Comparison of ENCODE assay signal across 25 cellular contexts in the genomic region with DNA sequence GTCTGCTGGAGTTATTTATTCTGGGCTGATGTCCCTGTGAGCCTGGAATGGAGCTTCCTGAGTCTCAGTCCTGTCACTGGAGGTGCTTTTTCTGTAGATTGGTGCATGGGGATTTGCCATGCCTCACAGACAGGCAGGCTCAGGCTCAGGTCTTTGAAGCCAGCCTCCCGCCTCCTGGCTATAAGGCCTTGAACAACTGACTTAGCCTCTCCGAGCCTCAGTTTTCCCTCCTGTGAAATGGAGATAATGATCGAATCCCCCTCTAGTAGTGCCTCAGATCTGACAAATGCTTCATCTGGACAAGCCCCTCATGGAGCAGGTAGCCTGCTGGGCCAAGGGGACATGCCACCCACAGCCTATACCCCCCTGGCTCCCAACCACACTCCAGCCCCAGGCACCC.
"Had no signal": no experiment of that assay in that cellular context is flagged by ENCODE, and none has a peak within 500 bp of the region (broad histone marks: within the 10 kb centered on the region; RNA-seq: fewer than 3 reads in every experiment).

No MANE protein-coding gene starts in this region.

- H3K9me3 Mint-ChIP-seq: activated B cell treated with CpG ODN at 0.5 μM for 24 hours; activated CD8-positive, alpha-beta T cell treated with anti-CD3 and anti-CD28 coated beads for 36 hours; activated naive CD4-positive, alpha-beta T cell treated with anti-CD3 and anti-CD28 coated beads, Interleukin-2, amount 50 U/mL, for 24 hours; activated T-cell treated with anti-CD3 and anti-CD28 coated beads, Interleukin-2, amount 50 U/mL, for 4 hours; effector memory CD8-positive, alpha-beta T cell; naive thymus-derived CD4-positive, alpha-beta T cell; type B pancreatic cell had no signal

- ATAC-seq: activated CD8-positive, alpha-beta T cell treated with anti-CD3 and anti-CD28 coated beads for 36 hours; activated T-cell treated with anti-CD3 and anti-CD28 coated beads, Interleukin-2, amount 50 U/mL, for 4 hours; effector memory CD8-positive, alpha-beta T cell; mucosa of descending colon; naive thymus-derived CD4-positive, alpha-beta T cell had no signal

- H3K9me3 ChIP-seq: mucosa of descending colon had no signal

- H3K4me1 Mint-ChIP-seq: activated B cell treated with CpG ODN at 0.5 μM for 24 hours had no signal

- H3K27ac ChIP-seq: epithelial cell of prostate, SK-N-MC had no signal

- H3K27me3 Mint-ChIP-seq: activated B cell treated with CpG ODN at 0.5 μM for 24 hours; activated CD8-positive, alpha-beta T cell treated with anti-CD3 and anti-CD28 coated beads for 36 hours; activated naive CD4-positive, alpha-beta T cell treated with anti-CD3 and anti-CD28 coated beads, Interleukin-2, amount 50 U/mL, for 24 hours; type B pancreatic cell had no signal

- H3K4me3 ChIP-seq: lung, mucosa of descending colon, SK-N-MC had no signal

- H3K27ac Mint-ChIP-seq: activated B cell treated with CpG ODN at 0.5 μM for 24 hours; activated CD8-positive, alpha-beta T cell treated with anti-CD3 and anti-CD28 coated beads for 36 hours; activated naive CD4-positive, alpha-beta T cell treated with anti-CD3 and anti-CD28 coated beads, Interleukin-2, amount 50 U/mL, for 24 hours; effector memory CD8-positive, alpha-beta T cell; naive thymus-derived CD4-positive, alpha-beta T cell had no signal

- DNase-seq: activated B cell treated with CpG ODN at 0.5 μM for 24 hours; activated CD4-positive, alpha-beta T cell treated with anti-CD3 and anti-CD28 coated beads for 48 hours; activated CD8-positive, alpha-beta T cell treated with anti-CD3 and anti-CD28 coated beads for 36 hours; activated effector memory CD4-positive, alpha-beta T cell treated with anti-CD3 and anti-CD28 coated beads, Interleukin-2, amount 50 U/mL, for 16 hours; activated T-cell treated with anti-CD3 and anti-CD28 coated beads, Interleukin-2, amount 50 U/mL, for 4 hours; amniotic stem cell; central memory CD4-positive, alpha-beta T cell; effector memory CD8-positive, alpha-beta T cell; foreskin melanocyte; kidney glomerular epithelial cell; mucosa of descending colon; naive thymus-derived CD4-positive, alpha-beta T cell; nucleus accumbens; posterior cingulate gyrus; retina; stimulated activated CD4-positive, alpha-beta T cell treated with anti-CD3 and anti-CD28 coated beads, Interleukin-15, amount 100 ng/mL, for 24 hours; stimulated activated CD4-positive, alpha-beta T cell treated with anti-CD3 and anti-CD28 coated beads, Interleukin-4, amount 100 ng/mL, for 1 hour; stimulated activated naive CD4-positive, alpha-beta T cell treated with Interleukin-2 at 50 U/mL for 16 hours; substantia nigra had no signal

- H3K4me3 Mint-ChIP-seq: activated B cell treated with CpG ODN at 0.5 μM for 24 hours; activated CD8-positive, alpha-beta T cell treated with anti-CD3 and anti-CD28 coated beads for 36 hours; activated naive CD4-positive, alpha-beta T cell treated with anti-CD3 and anti-CD28 coated beads, Interleukin-2, amount 50 U/mL, for 24 hours; activated T-cell treated with anti-CD3 and anti-CD28 coated beads, Interleukin-2, amount 50 U/mL, for 4 hours; effector memory CD8-positive, alpha-beta T cell; naive thymus-derived CD4-positive, alpha-beta T cell had no signal

- FAIRE-seq: TTC549 had no signal

- H3K36me3 Mint-ChIP-seq: activated naive CD4-positive, alpha-beta T cell treated with anti-CD3 and anti-CD28 coated beads, Interleukin-2, amount 50 U/mL, for 24 hours; naive thymus-derived CD4-positive, alpha-beta T cell; type B pancreatic cell had no signal
